ENCODE assay signal across 8 cellular contexts in the genomic region with DNA sequence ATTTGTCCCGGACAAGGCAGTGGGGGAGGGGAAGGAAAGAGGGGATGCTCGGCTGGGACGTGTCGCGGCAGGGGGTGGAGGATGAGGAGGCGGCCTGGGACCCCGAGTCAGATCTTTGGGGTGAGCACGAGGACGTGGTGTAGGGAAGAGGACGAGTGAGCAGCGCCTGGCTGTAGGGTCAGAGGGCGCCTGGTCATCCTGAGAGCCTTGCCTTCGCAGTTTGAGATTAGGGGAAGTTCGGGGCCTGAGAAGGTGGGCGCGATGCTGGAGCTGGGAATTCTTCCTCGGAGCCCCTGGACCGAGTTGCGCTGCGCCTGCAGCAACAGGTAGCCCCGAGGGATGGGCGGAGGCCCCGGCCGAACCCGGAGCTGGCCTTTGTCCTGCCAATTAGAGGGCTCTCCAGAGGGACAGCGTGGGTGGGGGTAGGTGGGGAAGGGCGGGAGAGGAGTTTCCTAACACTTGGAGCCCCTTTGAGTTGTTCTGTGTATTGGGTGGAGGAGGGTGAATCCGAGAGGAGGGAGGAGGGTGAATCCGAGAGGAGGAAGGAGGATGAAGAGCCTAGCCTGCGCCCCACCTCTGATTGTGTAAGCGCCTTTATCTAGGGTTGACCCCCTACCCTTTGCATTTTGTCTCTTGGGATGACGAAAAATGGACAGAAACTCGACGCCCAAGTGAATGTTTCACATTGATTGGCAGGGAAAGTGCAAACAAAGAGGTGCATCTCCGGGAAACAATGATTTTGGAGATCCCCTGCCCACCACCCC.
DNase-seq lines count a peak whose midpoint lies in the region; ATAC-seq, FAIRE-seq and TF ChIP-seq lines count a peak whose summit lies in the region.

No MANE protein-coding gene starts in this region.

- no peak overlapping the region for H3K4me2 ChIP-seq in HepG2 (ENCODE audit: low read depth, low read length)

- no peaks in the 10 kb centered on the region for H3K36me3 Mint-ChIP-seq in T-helper 1 cell treated with Interleukin-12 subunit alpha and Interleukin-12 subunit beta and Interleukin-4 antibody, amounts not matched to agents 30 μg/mL and 1 μg/mL, for 36 hours (ENCODE audit: low read depth)

- no peak overlapping the region for H2AFZ ChIP-seq in HepG2 (ENCODE audit: low read length)

- TF ChIP-seq RAD21 in HepG2 (CRISPR knock-in tag; IDR thresholded peaks at IDR 0.05), result no peak

- H3K4me3 Mint-ChIP-seq in T-helper 1 cell treated with Interleukin-12 subunit alpha and Interleukin-12 subunit beta and Interleukin-4 antibody, amounts not matched to agents 30 μg/mL and 1 μg/mL, for 36 hours, result peak overlapping the region; percentile 28

- 13% methylated on average over 32 of the region's 35 CpGs for WGBS in HepG2 (ENCODE audit: low lambda C conversion rate)
- WGBS in thymus, result 1% methylated on average over 35 of the region's 35 CpGs

- peak overlapping the region; percentile 60 for H3K4me3 ChIP-seq in brain microvascular endothelial cell (ENCODE audit: low read depth, low read length)
- no peak overlapping the region for H3K4me3 ChIP-seq in HepG2 (replicated peaks in 1 of 3; ENCODE audit: insufficient read depth in 1 of 3, low read depth in 2 of 3, low read length in 3 of 3)
- peak overlapping the region; percentile 66 for H3K4me3 ChIP-seq in thymus (ENCODE audit: low read length)

- POLR2A ChIA-PET in HepG2 (lab: Yijun Ruan, JAX), result no interaction called here

- peaks cover 14% of the 10 kb centered on the region for H3K4me1 Mint-ChIP-seq in T-helper 1 cell treated with Interleukin-12 subunit alpha and Interleukin-12 subunit beta and Interleukin-4 antibody, amounts not matched to agents 30 μg/mL and 1 μg/mL, for 36 hours (ENCODE audit: low read depth)

- TF ChIP-seq CTCF in brain microvascular endothelial cell (IDR thresholded peaks at IDR 0.05; ENCODE audit: low read depth, low read length, missing control alignments) (no peak), HepG2 (CRISPR knock-in tag; IDR thresholded peaks at IDR 0.05) (no peak)

- H3K4me1 ChIP-seq in HepG2 (ENCODE audit: insufficient read depth, low read length) (no peaks in the 10 kb centered on the region), thymus (ENCODE audit: control insufficient read depth, insufficient read depth, low read length) (peaks cover 17% of the 10 kb centered on the region)

- H3K27me3 ChIP-seq in brain microvascular endothelial cell (replicated peaks), result peaks cover 22% of the 10 kb centered on the region
- H3K27me3 ChIP-seq in HepG2 (ENCODE audit: control insufficient read depth in 1 of 2, insufficient read depth in 2 of 2, low read length in 2 of 2), result peaks cover 16 to 54% of the 10 kb centered on the region in 2 experiments
- peaks cover 11% of the 10 kb centered on the region for H3K27me3 ChIP-seq in thymus (ENCODE audit: control insufficient read depth, insufficient read depth)

- ATAC-seq in HepG2, result peak; percentile 34
- ATAC-seq in GM21737 (IDR thresholded peaks at IDR 0.05; ENCODE audit: unreplicated experiment), result no peak

- no peak overlapping the region for H3K9ac ChIP-seq in HepG2 (ENCODE audit: insufficient read depth, low read depth, low read length)

- CTCF ChIA-PET in HepG2 (lab: Yijun Ruan, JAX; ENCODE audit: low intra/inter-chr PET ratio, low total read pairs), result no interaction called here

- H3K27me3 Mint-ChIP-seq in T-helper 1 cell treated with Interleukin-12 subunit alpha and Interleukin-12 subunit beta and Interleukin-4 antibody, amounts not matched to agents 30 μg/mL and 1 μg/mL, for 36 hours (ENCODE audit: low read depth), result peaks cover 73% of the 10 kb centered on the region

- H3K27ac ChIP-seq in brain microvascular endothelial cell (no peak overlapping the region), HepG2 (ENCODE audit: extremely low read length, insufficient read depth, low read length) (no peak overlapping the region), thymus (ENCODE audit: low read depth) (no peak overlapping the region)

- DNase-seq in T-helper 1 cell (no peak), brain microvascular endothelial cell (no peak), HepG2 (ENCODE audit: low spot score) (no peak), COLO668 (lab: John Stamatoyannopoulos, UW; ENCODE audit: unreplicated experiment) (no peak), inferior parietal cortex (ENCODE audit: extremely low spot score) (no peak)

- H3K36me3 ChIP-seq in brain microvascular endothelial cell (replicated peaks) (no peaks in the 10 kb centered on the region), HepG2 (replicated peaks in 1 of 2; ENCODE audit: control insufficient read depth in 1 of 2, insufficient read depth in 2 of 2, low read length in 2 of 2) (no peaks in the 10 kb centered on the region), thymus (ENCODE audit: control insufficient read depth, insufficient read depth) (no peaks in the 10 kb centered on the region)

- in situ Hi-C loops in brain microvascular endothelial cell (cut with HindIII; ENCODE audit: low pct_ligation_motif_present, low sequenced_read_pairs), result no loop called here
- in situ Hi-C loops in HepG2 (cut with HindIII; ENCODE audit: extremely low pct_ligation_motif_present, low pct_unique_long_range_greater_than_20kb), result no loop called here

- no peaks in the 10 kb centered on the region for H3K9me3 Mint-ChIP-seq in T-helper 1 cell treated with Interleukin-12 subunit alpha and Interleukin-12 subunit beta and Interleukin-4 antibody, amounts not matched to agents 30 μg/mL and 1 μg/mL, for 36 hours

- H3K9me3 ChIP-seq in HepG2 (ENCODE audit: low read length) (no peaks in the 10 kb centered on the region), thymus (ENCODE audit: control insufficient read depth) (no peaks in the 10 kb centered on the region)

- no peak for TF ChIP-seq POLR2A in HepG2 (IDR thresholded peaks at IDR 0.05; ENCODE audit: insufficient read depth in 1 of 2, low read depth in 2 of 2, low read length in 2 of 2)

- intact Hi-C loops in HepG2 (cut with micrococcal nuclease; ENCODE audit: unreplicated experiment), result no loop called here

- TF ChIP-seq EP300 in HepG2 (IDR thresholded peaks at IDR 0.05; ENCODE audit: low read depth in 2 of 2, low read length in 2 of 2) (no peak), HepG2 (CRISPR knock-in tag; IDR thresholded peaks at IDR 0.05; ENCODE audit: borderline replicate concordance) (no peak)

- FAIRE-seq in HepG2 (lab: Jason Lieb, UNC), result no peak

- H3K27ac Mint-ChIP-seq in T-helper 1 cell treated with Interleukin-12 subunit alpha and Interleukin-12 subunit beta and Interleukin-4 antibody, amounts not matched to agents 30 μg/mL and 1 μg/mL, for 36 hours, result no peak overlapping the region

- no peaks in the 10 kb centered on the region for H3K79me2 ChIP-seq in HepG2 (ENCODE audit: insufficient read depth, low read length)

- BruUV-seq in HepG2 (replicated peaks; lab: Mats Ljungman, UMichigan), result no TSS peak

- no peaks in the 10 kb centered on the region; the same call in 1 of the 2 replicates for H4K20me1 ChIP-seq in HepG2 (ENCODE audit: insufficient read depth, low read length)

TF ChIP-seq in HepG2, 621 proteins besides CTCF, POLR2A, EP300 and RAD21 (continues in another document):
- no peak for TF ChIP-seq ZNF251 (CRISPR knock-in tag; IDR thresholded peaks at IDR 0.05)
- TF ChIP-seq, protein P1, sequence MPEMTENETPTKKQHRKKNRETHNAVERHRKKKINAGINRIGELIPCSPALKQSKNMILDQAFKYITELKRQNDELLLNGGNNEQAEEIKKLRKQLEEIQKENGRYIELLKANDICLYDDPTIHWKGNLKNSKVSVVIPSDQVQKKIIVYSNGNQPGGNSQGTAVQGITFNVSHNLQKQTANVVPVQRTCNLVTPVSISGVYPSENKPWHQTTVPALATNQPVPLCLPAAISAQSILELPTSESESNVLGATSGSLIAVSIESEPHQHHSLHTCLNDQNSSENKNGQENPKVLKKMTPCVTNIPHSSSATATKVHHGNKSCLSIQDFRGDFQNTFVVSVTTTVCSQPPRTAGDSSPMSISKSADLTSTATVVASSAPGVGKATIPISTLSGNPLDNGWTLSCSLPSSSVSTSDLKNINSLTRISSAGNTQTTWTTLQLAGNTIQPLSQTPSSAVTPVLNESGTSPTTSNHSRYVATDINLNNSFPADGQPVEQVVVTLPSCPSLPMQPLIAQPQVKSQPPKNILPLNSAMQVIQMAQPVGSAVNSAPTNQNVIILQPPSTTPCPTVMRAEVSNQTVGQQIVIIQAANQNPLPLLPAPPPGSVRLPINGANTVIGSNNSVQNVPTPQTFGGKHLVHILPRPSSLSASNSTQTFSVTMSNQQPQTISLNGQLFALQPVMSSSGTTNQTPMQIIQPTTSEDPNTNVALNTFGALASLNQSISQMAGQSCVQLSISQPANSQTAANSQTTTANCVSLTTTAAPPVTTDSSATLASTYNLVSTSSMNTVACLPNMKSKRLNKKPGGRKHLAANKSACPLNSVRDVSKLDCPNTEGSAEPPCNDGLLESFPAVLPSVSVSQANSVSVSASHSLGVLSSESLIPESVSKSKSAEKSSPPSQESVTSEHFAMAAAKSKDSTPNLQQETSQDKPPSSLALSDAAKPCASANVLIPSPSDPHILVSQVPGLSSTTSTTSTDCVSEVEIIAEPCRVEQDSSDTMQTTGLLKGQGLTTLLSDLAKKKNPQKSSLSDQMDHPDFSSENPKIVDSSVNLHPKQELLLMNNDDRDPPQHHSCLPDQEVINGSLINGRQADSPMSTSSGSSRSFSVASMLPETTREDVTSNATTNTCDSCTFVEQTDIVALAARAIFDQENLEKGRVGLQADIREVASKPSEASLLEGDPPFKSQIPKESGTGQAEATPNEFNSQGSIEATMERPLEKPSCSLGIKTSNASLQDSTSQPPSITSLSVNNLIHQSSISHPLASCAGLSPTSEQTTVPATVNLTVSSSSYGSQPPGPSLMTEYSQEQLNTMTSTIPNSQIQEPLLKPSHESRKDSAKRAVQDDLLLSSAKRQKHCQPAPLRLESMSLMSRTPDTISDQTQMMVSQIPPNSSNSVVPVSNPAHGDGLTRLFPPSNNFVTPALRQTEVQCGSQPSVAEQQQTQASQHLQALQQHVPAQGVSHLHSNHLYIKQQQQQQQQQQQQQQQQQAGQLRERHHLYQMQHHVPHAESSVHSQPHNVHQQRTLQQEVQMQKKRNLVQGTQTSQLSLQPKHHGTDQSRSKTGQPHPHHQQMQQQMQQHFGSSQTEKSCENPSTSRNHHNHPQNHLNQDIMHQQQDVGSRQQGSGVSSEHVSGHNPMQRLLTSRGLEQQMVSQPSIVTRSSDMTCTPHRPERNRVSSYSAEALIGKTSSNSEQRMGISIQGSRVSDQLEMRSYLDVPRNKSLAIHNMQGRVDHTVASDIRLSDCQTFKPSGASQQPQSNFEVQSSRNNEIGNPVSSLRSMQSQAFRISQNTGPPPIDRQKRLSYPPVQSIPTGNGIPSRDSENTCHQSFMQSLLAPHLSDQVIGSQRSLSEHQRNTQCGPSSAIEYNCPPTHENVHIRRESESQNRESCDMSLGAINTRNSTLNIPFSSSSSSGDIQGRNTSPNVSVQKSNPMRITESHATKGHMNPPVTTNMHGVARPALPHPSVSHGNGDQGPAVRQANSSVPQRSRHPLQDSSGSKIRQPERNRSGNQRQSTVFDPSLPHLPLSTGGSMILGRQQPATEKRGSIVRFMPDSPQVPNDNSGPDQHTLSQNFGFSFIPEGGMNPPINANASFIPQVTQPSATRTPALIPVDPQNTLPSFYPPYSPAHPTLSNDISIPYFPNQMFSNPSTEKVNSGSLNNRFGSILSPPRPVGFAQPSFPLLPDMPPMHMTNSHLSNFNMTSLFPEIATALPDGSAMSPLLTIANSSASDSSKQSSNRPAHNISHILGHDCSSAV (CRISPR knock-in tag; IDR thresholded peaks at IDR 0.05; ENCODE audit: borderline replicate concordance), result no peak

Comparison
In these comparisons a context has a peak if more than half of its experiments do, and no peak if none do; other contexts are left out.
1. H3K4me3 ChIP-seq: peak in brain microvascular endothelial cell (single experiment) and thymus (single experiment); none in HepG2 (0 of 3).